In genomic region chr5:115543931-115544370, GRCh38 we compare ENCODE assay signal across 1 cellular context.
TF ChIP-seq lines count a peak whose summit lies in the region.

No MANE protein-coding gene starts in this region.

TF ChIP-seq in GM23338, 12 proteins besides CTCF, POLR2A, EP300 and RAD21 (continued from another document):
- no peak for TF ChIP-seq ZNF462 (CRISPR knock-in tag; IDR thresholded peaks at IDR 0.05)
- no peak for TF ChIP-seq POLR2AphosphoS5 (IDR thresholded peaks at IDR 0.05; ENCODE audit: low read depth)
- TF ChIP-seq JUNB (IDR thresholded peaks at IDR 0.05; ENCODE audit: unreplicated experiment): no peak
- no peak for TF ChIP-seq CREB1 (CRISPR knock-in tag; IDR thresholded peaks at IDR 0.05; ENCODE audit: low read depth)
- TF ChIP-seq ZNF114 (CRISPR knock-in tag; IDR thresholded peaks at IDR 0.05): no peak
- TF ChIP-seq ETS1 (IDR thresholded peaks at IDR 0.05): no peak
- no peak for TF ChIP-seq NANOG (IDR thresholded peaks at IDR 0.05; ENCODE audit: borderline replicate concordance)
- no peak for TF ChIP-seq REST (IDR thresholded peaks at IDR 0.05; ENCODE audit: unreplicated experiment)
- no peak for TF ChIP-seq ZNF331 (CRISPR knock-in tag; IDR thresholded peaks at IDR 0.05; ENCODE audit: low read depth)
- TF ChIP-seq EZH2 (IDR thresholded peaks at IDR 0.05; ENCODE audit: low read depth, unreplicated experiment): no peak
